ENCODE assay signal across 11 cellular contexts in genomic region chr21:27570306-27570868, GRCh38.
DNase-seq lines count a peak whose midpoint lies in the region; ATAC-seq and TF ChIP-seq lines count a peak whose summit lies in the region.
"Had no signal": no experiment of that assay in that cellular context is flagged by ENCODE, and none has a peak within 500 bp of the region (broad histone marks: within the 10 kb centered on the region; RNA-seq: fewer than 3 reads in every experiment).

No MANE protein-coding gene starts in this region.

- no peaks in the 10 kb centered on the region for H3K36me3 Mint-ChIP-seq in mesothelial cell of epicardium
- H3K36me3 Mint-ChIP-seq: WTC11 had no signal

- H3K4me1 Mint-ChIP-seq in mesothelial cell of epicardium: peaks cover 8% of the 10 kb centered on the region
- H3K4me1 Mint-ChIP-seq: WTC11 had no signal

- H3K27ac Mint-ChIP-seq in mesothelial cell of epicardium: no peak overlapping the region
- H3K27ac Mint-ChIP-seq: stimulated activated naive CD8-positive, alpha-beta T cell treated with anti-CD3 and anti-CD28 coated beads, Interleukin-15, Interleukin-2, amounts not matched to agents 100 ng/mL and 50 ng/mL, for 24 hours; WTC11 had no signal

- no peaks in the 10 kb centered on the region for H3K9me3 Mint-ChIP-seq in mesothelial cell of epicardium
- H3K9me3 Mint-ChIP-seq: stimulated activated naive CD8-positive, alpha-beta T cell treated with anti-CD3 and anti-CD28 coated beads, Interleukin-15, Interleukin-2, amounts not matched to agents 100 ng/mL and 50 ng/mL, for 24 hours had no signal

- TF ChIP-seq CTCF in epithelial cell of proximal tubule (conservative IDR thresholded peaks at IDR 0.05; ENCODE audit: low read depth, low read length) (no peak), mesothelial cell of epicardium (IDR thresholded peaks at IDR 0.05; ENCODE audit: unreplicated experiment) (no peak)

- DNase-seq in A172 (ENCODE audit: low spot score) (peak; percentile 73), NCI-H446 treated with DMSO at 0.1 percent for 48 hours (lab: John Stamatoyannopoulos, UW) (peak; percentile 20), epithelial cell of proximal tubule (ENCODE audit: low read depth) (peak; percentile 97), mucosa of gallbladder (ENCODE audit: low spot score) (peak; percentile 74), mesothelial cell of epicardium (ENCODE audit: low spot score in 2 of 2, unreplicated experiment in 2 of 2) (no peak), NCI-H1092 (lab: John Stamatoyannopoulos, UW) (no peak)
- no peak for DNase-seq in activated CD4-positive, alpha-beta T cell treated with anti-CD3 and anti-CD28 coated beads for 48 hours
- DNase-seq: NCI-H69 had no signal

- H3K4me3 ChIP-seq in epithelial cell of proximal tubule (ENCODE audit: low read depth, low read length): peak overlapping the region; percentile 14

- no peaks in the 10 kb centered on the region for H3K27me3 Mint-ChIP-seq in mesothelial cell of epicardium (ENCODE audit: low read depth)
- H3K27me3 Mint-ChIP-seq: stimulated activated naive CD8-positive, alpha-beta T cell treated with anti-CD3 and anti-CD28 coated beads, Interleukin-15, Interleukin-2, amounts not matched to agents 100 ng/mL and 50 ng/mL, for 24 hours had no signal

- no peak overlapping the region for H3K4me3 Mint-ChIP-seq in mesothelial cell of epicardium
- H3K4me3 Mint-ChIP-seq: stimulated activated naive CD8-positive, alpha-beta T cell treated with anti-CD3 and anti-CD28 coated beads, Interleukin-15, Interleukin-2, amounts not matched to agents 100 ng/mL and 50 ng/mL, for 24 hours; WTC11 had no signal

- ATAC-seq in HG02623 (IDR thresholded peaks at IDR 0.05; ENCODE audit: unreplicated experiment): no peak
- ATAC-seq: WTC11 had no signal

Comparison
In these comparisons a context has a peak if more than half of its experiments do, and no peak if none do; other contexts are left out.
1. DNase-seq: peak in A172 (single experiment), NCI-H446 treated with DMSO at 0.1 percent for 48 hours (single experiment), epithelial cell of proximal tubule (single experiment) and mucosa of gallbladder (single experiment); none in mesothelial cell of epicardium (0 of 2), activated CD4-positive, alpha-beta T cell treated with anti-CD3 and anti-CD28 coated beads for 48 hours (single experiment) and NCI-H1092 (single experiment).